26 cellular contexts compared by ENCODE assay signal in genomic region chr4:70984587-70984986, GRCh38.
"Had no signal": no experiment of that assay in that cellular context is flagged by ENCODE, and none has a peak within 500 bp of the region (broad histone marks: within the 10 kb centered on the region; RNA-seq: fewer than 3 reads in every experiment).

No MANE protein-coding gene starts in this region.

- H3K4me1 Mint-ChIP-seq: neural crest cell had no signal

- H3K9me3 Mint-ChIP-seq: activated naive CD8-positive, alpha-beta T cell treated with anti-CD3 and anti-CD28 coated beads for 36 hours; activated T-cell treated with anti-CD3 and anti-CD28 coated beads, Interleukin-2, amount 50 U/mL, for 24 hours; activated T-helper 2 cell treated with anti-CD3 and anti-CD28 coated beads, Interferon-gamma antibody, Interleukin-2, Interleukin-4, amounts not matched to agents 10 μg/mL and 5 μg/mL and 100 μg/mL, durations not matched to agents 14 hours and 24 hours and 36 hours; mesothelial cell of epicardium; neural crest cell; stimulated activated memory B cell treated with anti-CD40 and anti-IgM and Interleukin-4, amounts not matched to agents 10 μg/mL and 1 μg/mL and 100 μg/mL, for 72 hours; T-helper 2 cell treated with Interferon-gamma antibody and Interleukin-4, amounts not matched to agents 5 μg/mL and 100 μg/mL, for 36 hours had no signal

- H3K4me3 Mint-ChIP-seq: activated naive CD8-positive, alpha-beta T cell treated with anti-CD3 and anti-CD28 coated beads for 36 hours; activated T-cell treated with anti-CD3 and anti-CD28 coated beads, Interleukin-2, amount 50 U/mL, for 24 hours; mesothelial cell of epicardium; neural crest cell; stimulated activated memory B cell treated with anti-CD40 and anti-IgM and Interleukin-4, amounts not matched to agents 10 μg/mL and 1 μg/mL and 100 μg/mL, for 72 hours; T-helper 2 cell treated with Interferon-gamma antibody and Interleukin-4, amounts not matched to agents 5 μg/mL and 100 μg/mL, for 36 hours had no signal

- ATAC-seq: sciatic nerve; stimulated activated memory B cell treated with anti-CD40 and anti-IgM and Interleukin-4, amounts not matched to agents 10 μg/mL and 1 μg/mL and 100 μg/mL, for 72 hours had no signal

- H3K27ac Mint-ChIP-seq: activated naive CD8-positive, alpha-beta T cell treated with anti-CD3 and anti-CD28 coated beads for 36 hours; activated T-cell treated with anti-CD3 and anti-CD28 coated beads, Interleukin-2, amount 50 U/mL, for 24 hours; activated T-helper 2 cell treated with anti-CD3 and anti-CD28 coated beads, Interferon-gamma antibody, Interleukin-2, Interleukin-4, amounts not matched to agents 10 μg/mL and 5 μg/mL and 100 μg/mL, durations not matched to agents 14 hours and 24 hours and 36 hours; mesothelial cell of epicardium; stimulated activated memory B cell treated with anti-CD40 and anti-IgM and Interleukin-4, amounts not matched to agents 10 μg/mL and 1 μg/mL and 100 μg/mL, for 72 hours; T-helper 2 cell treated with Interferon-gamma antibody and Interleukin-4, amounts not matched to agents 5 μg/mL and 100 μg/mL, for 36 hours had no signal

- H3K27ac ChIP-seq: esophagus muscularis mucosa, hepatocyte, left ventricle myocardium inferior, stomach, suprapubic skin, tibial nerve, WERI-Rb-1 had no signal

- H3K27me3 Mint-ChIP-seq: activated naive CD8-positive, alpha-beta T cell treated with anti-CD3 and anti-CD28 coated beads for 36 hours; activated T-cell treated with anti-CD3 and anti-CD28 coated beads, Interleukin-2, amount 50 U/mL, for 24 hours; stimulated activated memory B cell treated with anti-CD40 and anti-IgM and Interleukin-4, amounts not matched to agents 10 μg/mL and 1 μg/mL and 100 μg/mL, for 72 hours had no signal

- FAIRE-seq: astrocyte, colon, frontal cortex, small intestine had no signal

- H3K36me3 Mint-ChIP-seq: activated naive CD8-positive, alpha-beta T cell treated with anti-CD3 and anti-CD28 coated beads for 36 hours had no signal

- DNase-seq: activated CD4-positive, alpha-beta T cell treated with anti-CD3 and anti-CD28 coated beads, Interleukin-2, amount 50 U/mL, for 1 hour; activated CD4-positive, CD25-positive, alpha-beta regulatory T cell treated with anti-CD3 and anti-CD28 coated beads, Interleukin-2, amount 50 U/mL, for 72 hours; activated naive CD4-positive, alpha-beta T cell treated with Interleukin-2 at 50 U/mL for 16 hours; activated naive CD8-positive, alpha-beta T cell treated with anti-CD3 and anti-CD28 coated beads for 36 hours; activated T-cell treated with anti-CD3 and anti-CD28 coated beads, Interleukin-2, amount 50 U/mL, for 24 hours; central memory CD4-positive, alpha-beta T cell; glutamatergic neuron; left ventricle myocardium inferior; occipital lobe; small intestine; stimulated activated CD4-positive, alpha-beta T cell treated with anti-CD3 and anti-CD28 coated beads, Interleukin-2, amount 100 ng/mL, for 24 hours; stomach; WERI-Rb-1 had no signal
